ENCODE assay signal across 9 cellular contexts in the genomic region with DNA sequence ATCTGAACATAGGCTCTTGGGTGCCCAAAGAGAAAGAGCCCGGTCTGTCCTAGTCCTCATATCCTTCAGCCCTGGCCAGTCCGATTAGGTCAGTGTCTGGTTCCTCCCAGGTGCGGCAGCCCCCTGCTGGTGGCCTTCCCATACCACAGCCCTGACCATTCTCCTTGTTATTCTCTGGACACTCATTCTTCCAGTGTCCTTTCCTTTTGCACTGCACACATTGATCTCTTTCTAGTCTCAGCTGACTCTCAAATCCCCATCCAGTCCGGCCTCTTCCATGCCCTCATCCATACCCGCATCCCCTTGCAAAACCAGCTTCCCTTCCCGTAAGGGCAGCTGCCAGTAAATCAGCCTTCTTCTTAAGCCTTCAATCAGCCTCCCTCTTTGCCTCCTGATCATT.
DNase-seq lines count a peak whose midpoint lies in the region; ATAC-seq and TF ChIP-seq lines count a peak whose summit lies in the region.
"Had no signal": no experiment of that assay in that cellular context is flagged by ENCODE, and none has a peak within 500 bp of the region (broad histone marks: within the 10 kb centered on the region; RNA-seq: fewer than 3 reads in every experiment).

No MANE protein-coding gene starts in this region.

- H3K27me3 ChIP-seq in body of pancreas (no peaks in the 10 kb centered on the region), prostate gland (replicated peaks; ENCODE audit: insufficient read depth) (no peaks in the 10 kb centered on the region)

- H3K4me3 ChIP-seq in body of pancreas (no peak overlapping the region), prostate gland (no peak overlapping the region)

- H3K36me3 ChIP-seq in KOPT-K1 (ENCODE audit: insufficient read depth, low read length) (no peaks in the 10 kb centered on the region), body of pancreas (replicated peaks in 1 of 2; ENCODE audit: insufficient read depth in 1 of 2, low read depth in 2 of 2) (no peaks in the 10 kb centered on the region), prostate gland (no peaks in the 10 kb centered on the region)

- TF ChIP-seq CTCF in body of pancreas (IDR thresholded peaks at IDR 0.05) (peak in 6 of 7 experiments; percentile 19 to 53 (median 43)), prostate gland (IDR thresholded peaks at IDR 0.05) (no peak)

- no peaks in the 10 kb centered on the region for H3K9me3 ChIP-seq in KOPT-K1 (ENCODE audit: insufficient read depth, low read length, poor library complexity, severe bottlenecking)
- no peaks in the 10 kb centered on the region for H3K9me3 ChIP-seq in body of pancreas
- H3K9me3 ChIP-seq in prostate gland = no peaks in the 10 kb centered on the region

- peaks cover 44% of the 10 kb centered on the region for H3K4me1 ChIP-seq in body of pancreas
- peaks cover 10% of the 10 kb centered on the region for H3K4me1 ChIP-seq in prostate gland (replicated peaks)

- TF ChIP-seq POLR2A in body of pancreas (IDR thresholded peaks at IDR 0.05) (no peak), prostate gland (IDR thresholded peaks at IDR 0.05) (no peak)

- intact Hi-C loops in body of pancreas (cut with DNase I) (no loop called here), prostate gland (cut with DNase I) (no loop called here)

- H3K27ac ChIP-seq in KOPT-K1 (ENCODE audit: low read depth, low read length, poor library complexity, severe bottlenecking) = peak overlapping the region; percentile 94
- no peak overlapping the region for H3K27ac ChIP-seq in body of pancreas
- H3K27ac ChIP-seq in prostate gland = peak overlapping the region; percentile 30 to 35

- WGBS in body of pancreas, 2 donors = 68 to 73% methylated on average over 6 of the region's 6 CpGs
- 89% methylated on average over 6 of the region's 6 CpGs for WGBS in prostate gland

- ATAC-seq in body of pancreas = no peak
- no peak for ATAC-seq in GM18517 (IDR thresholded peaks at IDR 0.05; ENCODE audit: unreplicated experiment)

- DNase-seq in NCI-H82 (lab: John Stamatoyannopoulos, UW) (peak; percentile 5), NCI-H82 treated with DMSO at 0.1 percent for 48 hours (lab: John Stamatoyannopoulos, UW; ENCODE audit: unreplicated experiment) (no peak), body of pancreas (peak; percentile 33 to 61 (median 46)), prostate gland (ENCODE audit: low spot score) (no peak), midbrain (lab: John Stamatoyannopoulos, UW) (no peak)
- no peak for DNase-seq in stimulated activated CD4-positive, alpha-beta T cell treated with anti-CD3 and anti-CD28 coated beads, Interleukin-15, amount 100 ng/mL, for 24 hours
- DNase-seq: activated CD8-positive, alpha-beta memory T cell treated with anti-CD3 and anti-CD28 coated beads for 24 hours had no signal

Comparison
In these comparisons a context has a peak if more than half of its experiments do, and no peak if none do; other contexts are left out.
1. DNase-seq: peak in NCI-H82 (single experiment) and body of pancreas (4 of 4); none in NCI-H82 treated with DMSO at 0.1 percent for 48 hours (single experiment), prostate gland (single experiment), midbrain (single experiment) and stimulated activated CD4-positive, alpha-beta T cell treated with anti-CD3 and anti-CD28 coated beads, Interleukin-15, amount 100 ng/mL, for 24 hours (single experiment).
2. H3K27ac ChIP-seq: peak in KOPT-K1 (single experiment) and prostate gland (2 of 2); none in body of pancreas (0 of 4).
3. CTCF ChIP-seq: peak in body of pancreas (6 of 7); none in prostate gland (0 of 4).